In genomic region chr12:12839886-12840285, GRCh38 we compare ENCODE assay signal across 12 cellular contexts. TPM values are rescaled to one million over a fixed set of nuclear protein-coding genes. Genes with fewer than 3 reads are reported as not detected.
DNase-seq lines count a peak whose midpoint lies in the region; ATAC-seq and TF ChIP-seq lines count a peak whose summit lies in the region.
"Had no signal": no experiment of that assay in that cellular context is flagged by ENCODE, and none has a peak within 500 bp of the region (broad histone marks: within the 10 kb centered on the region; RNA-seq: fewer than 3 reads in every experiment).

No MANE protein-coding gene starts in this region.

- no peaks in the 10 kb centered on the region for H3K27me3 ChIP-seq in ovary
- H3K27me3 ChIP-seq: heart left ventricle had no signal

- H3K9me3 ChIP-seq in ovary = no peaks in the 10 kb centered on the region
- H3K9me3 ChIP-seq: HAP-1, heart left ventricle, prostate gland had no signal

- intact Hi-C loops in left colon (cut with DNase I, micrococcal nuclease) (loop anchor here in 1 of 2 donors (10.0 kb wide), 1 partner anchor 45 kb away; no protein-coding TSS in a partner anchor), ovary (cut with DNase I) (loop anchor here in 3 of 4 donors (5.0 to 10.0 kb wide), 3 partner anchors 142 to 375 kb away; no protein-coding TSS in a partner anchor)

- H3K4me1 ChIP-seq in ovary (ENCODE audit: insufficient read depth) = peaks cover 3% of the 10 kb centered on the region
- H3K4me1 ChIP-seq: HAP-1, prostate gland had no signal

- H3K27ac ChIP-seq in ovary = no peak overlapping the region
- H3K27ac ChIP-seq: heart left ventricle, prostate gland had no signal

- no peak overlapping the region for H3K4me3 ChIP-seq in ovary
- H3K4me3 ChIP-seq: HAP-1, heart left ventricle, prostate gland had no signal

- TF ChIP-seq CTCF in ovary (IDR thresholded peaks at IDR 0.05) = no peak

- TF ChIP-seq EP300 in ovary (IDR thresholded peaks at IDR 0.05) = no peak

- H3K36me3 ChIP-seq in ovary = no peaks in the 10 kb centered on the region
- H3K36me3 ChIP-seq: prostate gland had no signal

- ATAC-seq in left colon (peak; percentile 85), GM18511 (IDR thresholded peaks at IDR 0.05; ENCODE audit: unreplicated experiment) (no peak)

- TF ChIP-seq POLR2A in ovary (IDR thresholded peaks at IDR 0.05) = no peak

- 71 to 81% (median 75%) methylated on average over 5 of the region's 5 CpGs for WGBS in ovary, 3 donors

- DNase-seq in AG08396 (ENCODE audit: low spot score) (peak; percentile 81), HPDE6-E6E7 (ENCODE audit: extremely low spot score) (peak; percentile 75), astrocyte of the hippocampus (ENCODE audit: low read depth, low spot score) (peak; percentile 86), left colon (peak; percentile 81 to 89), DMS 273 treated with DMSO at 0.1 percent for 48 hours (lab: John Stamatoyannopoulos, UW) (no peak), ovary (no peak)
- DNase-seq in stimulated activated CD4-positive, alpha-beta T cell treated with anti-CD3 and anti-CD28 coated beads, Interleukin-4, amount 100 ng/mL, for 1 hour = no peak
- DNase-seq: activated T-cell treated with anti-CD3 and anti-CD28 coated beads, Interleukin-2, amount 50 U/mL, for 48 hours; heart left ventricle had no signal

RNA-seq across cellular contexts. Expression of gene DDX47, which starts 26.7 kb away (rescaled TPM):
- total RNA-seq in left colon = 10 to 100 TPM; 30.5 to 31.0 TPM
- 10 to 100 TPM; 45.6 to 59.8 (median 52.3) TPM for total RNA-seq in ovary
- polyA plus RNA-seq in ovary = 10 to 100 TPM; 38.6 to 71.7 TPM

RNA-seq across cellular contexts. Expression of gene GPRC5A, which starts 51.5 kb away (rescaled TPM):
- total RNA-seq in left colon (100 to 1,000 TPM; 206 to 463 TPM), ovary (10 to 100 TPM; 24.1 to 71.5 (median 43.5) TPM)
- polyA plus RNA-seq in ovary = 1 to 10 TPM; 6.5 to 8.5 TPM

RNA-seq across cellular contexts. Expression of gene APOLD1, which starts 54.4 kb away (rescaled TPM):
- 1 to 10 TPM; 2.6 to 6.7 TPM for total RNA-seq in left colon
- total RNA-seq in ovary = 10 to 100 TPM in 4 of 7 donors, 1 to 10 TPM in 3; 2.7 to 20.7 (median 10.0) TPM
- 1 to 10 TPM; 6.1 to 7.3 TPM for polyA plus RNA-seq in ovary

Comparison
In these comparisons a context has a peak if more than half of its experiments do, and no peak if none do; other contexts are left out.
1. DNase-seq: peak in AG08396 (single experiment), HPDE6-E6E7 (single experiment), astrocyte of the hippocampus (single experiment) and left colon (2 of 2); none in DMS 273 treated with DMSO at 0.1 percent for 48 hours (single experiment), ovary (0 of 5) and stimulated activated CD4-positive, alpha-beta T cell treated with anti-CD3 and anti-CD28 coated beads, Interleukin-4, amount 100 ng/mL, for 1 hour (single experiment).